Comparison of ENCODE assay signal across 2 cellular contexts in genomic region chr10:86727992-86728559, GRCh38.
TF ChIP-seq lines count a peak whose summit lies in the region.

No MANE protein-coding gene starts in this region.

TF ChIP-seq in IMR-90, 13 proteins besides CTCF, POLR2A, EP300 and RAD21:
- TF ChIP-seq, protein P1, sequence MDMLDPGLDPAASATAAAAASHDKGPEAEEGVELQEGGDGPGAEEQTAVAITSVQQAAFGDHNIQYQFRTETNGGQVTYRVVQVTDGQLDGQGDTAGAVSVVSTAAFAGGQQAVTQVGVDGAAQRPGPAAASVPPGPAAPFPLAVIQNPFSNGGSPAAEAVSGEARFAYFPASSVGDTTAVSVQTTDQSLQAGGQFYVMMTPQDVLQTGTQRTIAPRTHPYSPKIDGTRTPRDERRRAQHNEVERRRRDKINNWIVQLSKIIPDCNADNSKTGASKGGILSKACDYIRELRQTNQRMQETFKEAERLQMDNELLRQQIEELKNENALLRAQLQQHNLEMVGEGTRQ (IDR thresholded peaks at IDR 0.05; ENCODE audit: low read depth, low read length) = no peak
- TF ChIP-seq CHD1 (IDR thresholded peaks at IDR 0.05; ENCODE audit: low read depth, low read length) = no peak
- no peak for TF ChIP-seq CEBPB (IDR thresholded peaks at IDR 0.05; ENCODE audit: low read depth, low read length)
- no peak for TF ChIP-seq BHLHE40 (IDR thresholded peaks at IDR 0.05; ENCODE audit: low read depth, low read length)
- no peak for TF ChIP-seq MXI1 (IDR thresholded peaks at IDR 0.05; ENCODE audit: borderline replicate concordance, low read depth, low read length)
- no peak for TF ChIP-seq NFE2L2 (IDR thresholded peaks at IDR 0.05; ENCODE audit: low read depth, low read length)
- TF ChIP-seq RFX5 (IDR thresholded peaks at IDR 0.05; ENCODE audit: low read depth, low read length) = no peak
- TF ChIP-seq MAZ (IDR thresholded peaks at IDR 0.05; ENCODE audit: borderline replicate concordance, low read depth, low read length) = no peak
- TF ChIP-seq SMC3 (IDR thresholded peaks at IDR 0.05; ENCODE audit: low read depth, low read length) = no peak
- TF ChIP-seq RCOR1 (IDR thresholded peaks at IDR 0.05; ENCODE audit: insufficient replicate concordance, low read length) = no peak
- no peak for TF ChIP-seq MAFK (IDR thresholded peaks at IDR 0.05; ENCODE audit: low read depth, low read length)
- TF ChIP-seq, protein P2, sequence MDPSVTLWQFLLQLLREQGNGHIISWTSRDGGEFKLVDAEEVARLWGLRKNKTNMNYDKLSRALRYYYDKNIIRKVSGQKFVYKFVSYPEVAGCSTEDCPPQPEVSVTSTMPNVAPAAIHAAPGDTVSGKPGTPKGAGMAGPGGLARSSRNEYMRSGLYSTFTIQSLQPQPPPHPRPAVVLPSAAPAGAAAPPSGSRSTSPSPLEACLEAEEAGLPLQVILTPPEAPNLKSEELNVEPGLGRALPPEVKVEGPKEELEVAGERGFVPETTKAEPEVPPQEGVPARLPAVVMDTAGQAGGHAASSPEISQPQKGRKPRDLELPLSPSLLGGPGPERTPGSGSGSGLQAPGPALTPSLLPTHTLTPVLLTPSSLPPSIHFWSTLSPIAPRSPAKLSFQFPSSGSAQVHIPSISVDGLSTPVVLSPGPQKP (IDR thresholded peaks at IDR 0.05; ENCODE audit: borderline replicate concordance, low read depth, low read length) = no peak
- no peak for TF ChIP-seq FOS (IDR thresholded peaks at IDR 0.05; ENCODE audit: low read depth, low read length)
TF ChIP-seq in IMR-90: peak in this region for 0.

TF ChIP-seq in H1, 55 proteins besides CTCF, POLR2A, EP300 and RAD21:
- TF ChIP-seq SP2 (IDR thresholded peaks at IDR 0.05; ENCODE audit: low read length) (no peak), SUZ12 (IDR thresholded peaks at IDR 0.05; ENCODE audit: low read length) (no peak), NRF1 (IDR thresholded peaks at IDR 0.05; ENCODE audit: low read depth, low read length) (no peak), GABPA (IDR thresholded peaks at IDR 0.05; ENCODE audit: borderline replicate concordance, insufficient read depth, low read length) (no peak), ASH2L (IDR thresholded peaks at IDR 0.05; ENCODE audit: low read length) (no peak), KDM4A (IDR thresholded peaks at IDR 0.05; ENCODE audit: low read depth, low read length, severe bottlenecking) (no peak), TCF12 (IDR thresholded peaks at IDR 0.05; ENCODE audit: low read depth, low read length) (no peak), RFX5 (IDR thresholded peaks at IDR 0.05; ENCODE audit: borderline replicate concordance, low read depth, low read length) (no peak), FOSL1 (IDR thresholded peaks at IDR 0.05; ENCODE audit: insufficient read depth, low read depth, low read length) (no peak), NANOG (IDR thresholded peaks at IDR 0.05; ENCODE audit: insufficient read depth, low read depth, low read length, poor library complexity, severe bottlenecking) (no peak), BACH1 (IDR thresholded peaks at IDR 0.05; ENCODE audit: low read length) (no peak), ZNF274 (IDR thresholded peaks at IDR 0.05; ENCODE audit: borderline replicate concordance, extremely low read depth, low read length) (no peak), SIX5 (IDR thresholded peaks at IDR 0.05; ENCODE audit: low read depth, low read length) (no peak), JUND (IDR thresholded peaks at IDR 0.05; ENCODE audit: low read length) (no peak), CHD1 (IDR thresholded peaks at IDR 0.05; ENCODE audit: low read depth, low read length) (no peak), RNF2 (IDR thresholded peaks at IDR 0.05; ENCODE audit: borderline replicate concordance, low read depth, low read length, missing control alignments, poor library complexity, severe bottlenecking) (no peak)
- TF ChIP-seq, protein P1 (IDR thresholded peaks at IDR 0.05; ENCODE audit: low read length) = no peak
